ENCODE assay signal across 8 cellular contexts in genomic region chr22:25027959-25028840, GRCh38.
DNase-seq lines count a peak whose midpoint lies in the region; ATAC-seq and TF ChIP-seq lines count a peak whose summit lies in the region.

No MANE protein-coding gene starts in this region.

- peaks cover 19% of the 10 kb centered on the region for H3K4me1 ChIP-seq in osteoblast (ENCODE audit: insufficient read depth, low read length)

- H3K9me3 Mint-ChIP-seq in endothelial cell (ENCODE audit: unreplicated experiment) = no peaks in the 10 kb centered on the region

- H3K4me3 Mint-ChIP-seq in endothelial cell (ENCODE audit: unreplicated experiment) = no peak overlapping the region

- H3K27ac Mint-ChIP-seq in endothelial cell (ENCODE audit: unreplicated experiment) = peak overlapping the region; percentile 67

- no peaks in the 10 kb centered on the region for H3K36me3 Mint-ChIP-seq in endothelial cell (ENCODE audit: low read depth, unreplicated experiment)

- peaks cover 4% of the 10 kb centered on the region for H3K27me3 Mint-ChIP-seq in endothelial cell (ENCODE audit: unreplicated experiment)

- no peaks in the 10 kb centered on the region for H3K36me3 ChIP-seq in osteoblast (ENCODE audit: insufficient read depth, low read length)

- no peak for ATAC-seq in HG03097 (IDR thresholded peaks at IDR 0.05; ENCODE audit: low FRiP score, unreplicated experiment)

- no peaks in the 10 kb centered on the region for H3K9me3 ChIP-seq in osteoblast (ENCODE audit: low read depth, low read length)

- H3K4me2 ChIP-seq in osteoblast (ENCODE audit: insufficient read depth, low read length) = no peak overlapping the region

- TF ChIP-seq CTCF in GM12864 (IDR thresholded peaks at IDR 0.05; ENCODE audit: low read depth, low read length, missing control alignments) (peak; percentile 16), endothelial cell (IDR thresholded peaks at IDR 0.05; ENCODE audit: unreplicated experiment) (peak; percentile 36), osteoblast (IDR thresholded peaks at IDR 0.05; ENCODE audit: extremely low read depth, low read depth, low read length) (peak; percentile 55)

- H3K27me3 ChIP-seq in osteoblast (ENCODE audit: insufficient read depth, low read length) = no peaks in the 10 kb centered on the region

- peak overlapping the region; percentile 77 for H2AFZ ChIP-seq in osteoblast (ENCODE audit: low read length)

- no peaks in the 10 kb centered on the region for H4K20me1 ChIP-seq in osteoblast (ENCODE audit: insufficient read depth, low read length)

- H3K4me1 Mint-ChIP-seq in endothelial cell (ENCODE audit: unreplicated experiment) = peaks cover 15% of the 10 kb centered on the region

- no peak overlapping the region for H3K27ac ChIP-seq in osteoblast (ENCODE audit: low read depth, low read length)

- H3K4me3 ChIP-seq in GM12864 (ENCODE audit: low read depth, low read length) (no peak overlapping the region), osteoblast (ENCODE audit: insufficient read depth, low read length) (no peak overlapping the region)

- peaks cover 3% of the 10 kb centered on the region for H3K79me2 ChIP-seq in osteoblast (ENCODE audit: insufficient read depth, low read length)

- DNase-seq in GM12864 (ENCODE audit: low read depth) (no peak), OCI-M1 (lab: John Stamatoyannopoulos, UW) (peak; percentile 54), endothelial cell (ENCODE audit: low spot score) (peak; percentile 67), osteoblast (ENCODE audit: insufficient read length, low spot score, missing footprints) (peak; percentile 71), NOMO-1 (lab: John Stamatoyannopoulos, UW; ENCODE audit: unreplicated experiment in 2 of 2) (no peak), cerebellum (ENCODE audit: low spot score) (no peak), NCI-H510A treated with DMSO at 0.1 percent for 48 hours (lab: John Stamatoyannopoulos, UW) (no peak)

Comparison
In these comparisons a context has a peak if more than half of its experiments do, and no peak if none do; other contexts are left out.
1. DNase-seq: peak in OCI-M1 (single experiment), endothelial cell (single experiment) and osteoblast (single experiment); none in GM12864 (single experiment), NOMO-1 (0 of 2), cerebellum (single experiment) and NCI-H510A treated with DMSO at 0.1 percent for 48 hours (single experiment).
2. Peak in every context shown above with its lines, with median percentiles within 50 percentile points of each other: CTCF ChIP-seq.